ENCODE assay signal across 9 cellular contexts in the genomic region with DNA sequence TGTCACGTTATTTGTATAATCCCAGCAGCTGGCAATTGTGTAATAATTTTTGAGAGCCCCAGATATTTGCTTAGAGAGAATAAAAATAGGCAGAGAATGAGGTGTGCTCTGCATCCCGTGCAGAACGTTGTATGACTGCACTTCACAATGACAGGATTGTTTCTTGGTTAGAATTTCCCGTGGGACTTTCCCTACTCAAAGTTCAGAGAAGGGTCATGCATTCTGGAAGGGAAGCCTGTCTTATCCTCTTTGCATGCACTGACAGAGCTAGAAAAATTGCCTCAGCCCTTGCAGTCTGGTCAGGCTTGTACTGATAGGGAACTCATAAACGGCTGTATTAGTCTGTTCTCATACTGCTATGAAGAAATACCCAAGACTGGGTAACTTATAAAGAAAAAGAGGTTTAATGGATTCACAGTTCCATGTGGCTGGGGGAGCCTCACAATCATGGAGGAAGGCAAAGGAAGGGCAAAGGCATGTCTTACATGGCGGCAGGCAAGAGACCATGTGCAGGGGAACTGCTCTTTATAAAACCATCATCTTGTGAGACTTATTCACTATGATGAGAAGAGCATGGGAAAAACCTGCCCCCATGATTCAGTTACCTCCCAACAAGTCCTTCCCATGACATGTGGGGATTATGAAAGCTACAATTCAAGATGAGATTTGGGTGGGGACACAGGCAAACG. TPM values are rescaled to one million over a fixed set of nuclear protein-coding genes. Genes with fewer than 3 reads are reported as not detected.
DNase-seq lines count a peak whose midpoint lies in the region; ATAC-seq and TF ChIP-seq lines count a peak whose summit lies in the region.
"Had no signal": no experiment of that assay in that cellular context is flagged by ENCODE, and none has a peak within 500 bp of the region (broad histone marks: within the 10 kb centered on the region; RNA-seq: fewer than 3 reads in every experiment).

No MANE protein-coding gene starts in this region.

- no peaks in the 10 kb centered on the region for H3K27me3 ChIP-seq in body of pancreas
- no peaks in the 10 kb centered on the region for H3K27me3 ChIP-seq in thymus (ENCODE audit: control insufficient read depth, insufficient read depth)

- H3K4me1 Mint-ChIP-seq in activated T-helper 17 cell treated with anti-CD3 and anti-CD28 coated beads, Interleukin-2, amount 50 U/mL, for 72 hours, result no peaks in the 10 kb centered on the region

- no peaks in the 10 kb centered on the region for H3K9me3 Mint-ChIP-seq in activated T-helper 17 cell treated with anti-CD3 and anti-CD28 coated beads, Interleukin-2, amount 50 U/mL, for 72 hours

- WGBS in body of pancreas, 2 donors, result 19 to 20% methylated on average over 7 of the region's 7 CpGs
- 46% methylated on average over 7 of the region's 7 CpGs for WGBS in thymus

- H3K27me3 Mint-ChIP-seq in activated T-helper 17 cell treated with anti-CD3 and anti-CD28 coated beads, Interleukin-2, amount 50 U/mL, for 72 hours, result peaks cover 20% of the 10 kb centered on the region

- H3K4me3 ChIP-seq in body of pancreas (no peak overlapping the region), thymus (ENCODE audit: low read length) (no peak overlapping the region)

- no peak overlapping the region for H3K4me3 Mint-ChIP-seq in activated T-helper 17 cell treated with anti-CD3 and anti-CD28 coated beads, Interleukin-2, amount 50 U/mL, for 72 hours

- H3K36me3 ChIP-seq in body of pancreas (replicated peaks in 1 of 2; ENCODE audit: insufficient read depth in 1 of 2, low read depth in 2 of 2), result no peaks in the 10 kb centered on the region
- H3K36me3 ChIP-seq in thymus (ENCODE audit: control insufficient read depth, insufficient read depth), result no peaks in the 10 kb centered on the region

- peak; percentile 84 for ATAC-seq in Right ventricle myocardium superior (ENCODE audit: poor library complexity)
- peak; percentile 99 for ATAC-seq in HG03378 (IDR thresholded peaks at IDR 0.05; ENCODE audit: unreplicated experiment)
- peak; percentile 90 for ATAC-seq in body of pancreas
- no peak for ATAC-seq in activated T-helper 17 cell treated with anti-CD3 and anti-CD28 coated beads, Interleukin-2, amount 50 U/mL, for 72 hours (replicated peaks)

- H3K9me3 ChIP-seq in body of pancreas (no peaks in the 10 kb centered on the region), thymus (ENCODE audit: control insufficient read depth) (no peaks in the 10 kb centered on the region)

- intact Hi-C loops in Right ventricle myocardium superior (cut with DNase I) (no loop called here), cardiac septum (cut with DNase I) (no loop called here), body of pancreas (cut with DNase I) (no loop called here)

- TF ChIP-seq POLR2A in body of pancreas (IDR thresholded peaks at IDR 0.05), result peak in 1 of 3 donors; percentile 14

- no peak overlapping the region for H3K27ac Mint-ChIP-seq in activated T-helper 17 cell treated with anti-CD3 and anti-CD28 coated beads, Interleukin-2, amount 50 U/mL, for 72 hours

- H3K27ac ChIP-seq in body of pancreas (peak overlapping the region in 3 of 4 donors; percentile 70 to 80 (median 74)), thymus (ENCODE audit: low read depth) (peak overlapping the region; percentile 25)

- H3K4me1 ChIP-seq in body of pancreas, result peaks cover 14% of the 10 kb centered on the region
- no peaks in the 10 kb centered on the region for H3K4me1 ChIP-seq in thymus (ENCODE audit: control insufficient read depth, insufficient read depth, low read length)

- no peaks in the 10 kb centered on the region for H3K36me3 Mint-ChIP-seq in activated T-helper 17 cell treated with anti-CD3 and anti-CD28 coated beads, Interleukin-2, amount 50 U/mL, for 72 hours (ENCODE audit: low read depth)

- TF ChIP-seq CTCF in body of pancreas (IDR thresholded peaks at IDR 0.05), result no peak

- DNase-seq in Right ventricle myocardium superior (no peak), cardiac septum (ENCODE audit: low spot score) (no peak), body of pancreas (peak; percentile 20 to 65 (median 33))
- DNase-seq in stimulated activated CD4-positive, alpha-beta T cell treated with anti-CD3 and anti-CD28 coated beads, Interleukin-4, amount 100 ng/mL, for 4 hours, result no peak
- DNase-seq in activated CD8-positive, alpha-beta memory T cell treated with anti-CD3 and anti-CD28 coated beads, Interleukin-2, amount 50 U/mL, for 4 hours, result no peak

RNA-seq across cellular contexts. Expression of a gene that starts 16.5 kb away (rescaled TPM):
- total RNA-seq in Right ventricle myocardium superior (4.1 TPM), cardiac septum (3.7 TPM), body of pancreas (10 to 100 TPM in 1 of 2 donors, under 1 TPM in 1; 0.78 to 20.4 TPM)
- polyA plus RNA-seq in thymus, result 1.7 TPM
- total RNA-seq in activated T-helper 17 cell treated with anti-CD3 and anti-CD28 coated beads, Interleukin-2, amount 50 U/mL, for 72 hours, result under 1 TPM; 0.04 to 0.13 TPM
- polyA plus RNA-seq: BJ had no signal

Comparison
In these comparisons a context has a peak if more than half of its experiments do, and no peak if none do; other contexts are left out.
1. DNase-seq: peak in body of pancreas (4 of 4); none in Right ventricle myocardium superior (single experiment), cardiac septum (single experiment), stimulated activated CD4-positive, alpha-beta T cell treated with anti-CD3 and anti-CD28 coated beads, Interleukin-4, amount 100 ng/mL, for 4 hours (0 of 2) and activated CD8-positive, alpha-beta memory T cell treated with anti-CD3 and anti-CD28 coated beads, Interleukin-2, amount 50 U/mL, for 4 hours (single experiment).